Comparison of ENCODE assay signal across 25 cellular contexts in genomic region chr19:30263719-30264440, GRCh38.
"Had no signal": no experiment of that assay in that cellular context is flagged by ENCODE, and none has a peak within 500 bp of the region (broad histone marks: within the 10 kb centered on the region; RNA-seq: fewer than 3 reads in every experiment).

No MANE protein-coding gene starts in this region.

- H3K9me3 ChIP-seq: breast epithelium, colonic mucosa, left ventricle myocardium inferior, testis, vagina had no signal

- H3K4me1 ChIP-seq: breast epithelium, colonic mucosa, left ventricle myocardium inferior, testis, vagina had no signal

- H3K27ac Mint-ChIP-seq: activated B cell treated with CpG ODN at 0.5 μM for 24 hours; activated naive CD8-positive, alpha-beta T cell treated with anti-CD3 and anti-CD28 coated beads for 36 hours; activated T-helper 2 cell treated with anti-CD3 and anti-CD28 coated beads, Interferon-gamma antibody, Interleukin-2, Interleukin-4, amounts not matched to agents 10 μg/mL and 5 μg/mL and 100 μg/mL, durations not matched to agents 14 hours and 24 hours and 36 hours; effector memory CD8-positive, alpha-beta T cell; natural killer cell treated with Interleukin-12 subunit alpha and Interleukin-12 subunit beta and Interleukin-15 and Interleukin-18, amount 100 ng/mL, for 72 hours had no signal

- FAIRE-seq: astrocyte had no signal

- H3K36me3 ChIP-seq: breast epithelium, colonic mucosa, left ventricle myocardium inferior, vagina had no signal

- H3K4me1 Mint-ChIP-seq: activated B cell treated with CpG ODN at 0.5 μM for 24 hours; central memory CD8-positive, alpha-beta T cell had no signal

- H3K27me3 ChIP-seq: colonic mucosa, testis, vagina had no signal

- ATAC-seq: activated T-cell treated with anti-CD3 and anti-CD28 coated beads, Interleukin-2, amount 50 U/mL, for 4 hours; effector memory CD8-positive, alpha-beta T cell; natural killer cell treated with Interleukin-12 subunit alpha and Interleukin-12 subunit beta and Interleukin-15 and Interleukin-18, amount 100 ng/mL, for 72 hours had no signal

- H3K4me3 Mint-ChIP-seq: activated B cell treated with CpG ODN at 0.5 μM for 24 hours; activated naive CD8-positive, alpha-beta T cell treated with anti-CD3 and anti-CD28 coated beads for 36 hours; activated T-cell treated with anti-CD3 and anti-CD28 coated beads, Interleukin-2, amount 50 U/mL, for 4 hours; central memory CD8-positive, alpha-beta T cell; effector memory CD8-positive, alpha-beta T cell; natural killer cell treated with Interleukin-12 subunit alpha and Interleukin-12 subunit beta and Interleukin-15 and Interleukin-18, amount 100 ng/mL, for 72 hours had no signal

- DNase-seq: activated B cell treated with CpG ODN at 0.5 μM for 24 hours; activated CD4-positive, alpha-beta T cell treated with anti-CD3 and anti-CD28 coated beads for 4 hours; activated CD4-positive, alpha-beta T cell treated with anti-CD3 and anti-CD28 coated beads, Interleukin-2, amount 50 U/mL, for 48 hours; activated CD8-positive, alpha-beta memory T cell treated with anti-CD3 and anti-CD28 coated beads, Interleukin-2, amount 50 U/mL, for 48 hours; activated naive CD4-positive, alpha-beta T cell treated with Interleukin-2 at 50 U/mL for 16 hours; activated naive CD8-positive, alpha-beta T cell treated with anti-CD3 and anti-CD28 coated beads for 36 hours; activated T-cell treated with anti-CD3 and anti-CD28 coated beads, Interleukin-2, amount 50 U/mL, for 4 hours; colonic mucosa; dorsolateral prefrontal cortex; effector memory CD8-positive, alpha-beta T cell; foreskin fibroblast; kidney glomerular epithelial cell; left ventricle myocardium inferior; mammary epithelial cell; stimulated activated CD4-positive, alpha-beta T cell treated with anti-CD3 and anti-CD28 coated beads, Interleukin-4, amount 100 ng/mL, for 1 hour; stimulated activated naive CD4-positive, alpha-beta T cell; T-helper 1 cell; testis; trophoblast cell had no signal

- H3K36me3 Mint-ChIP-seq: activated naive CD8-positive, alpha-beta T cell treated with anti-CD3 and anti-CD28 coated beads for 36 hours; natural killer cell treated with Interleukin-12 subunit alpha and Interleukin-12 subunit beta and Interleukin-15 and Interleukin-18, amount 100 ng/mL, for 72 hours had no signal

- H3K4me3 ChIP-seq: breast epithelium, colonic mucosa, left ventricle myocardium inferior, testis, vagina had no signal

- H3K27ac ChIP-seq: breast epithelium, colonic mucosa, left ventricle myocardium inferior, testis, vagina had no signal

- H3K9me3 Mint-ChIP-seq: activated B cell treated with CpG ODN at 0.5 μM for 24 hours; activated naive CD8-positive, alpha-beta T cell treated with anti-CD3 and anti-CD28 coated beads for 36 hours; activated T-cell treated with anti-CD3 and anti-CD28 coated beads, Interleukin-2, amount 50 U/mL, for 4 hours; activated T-helper 2 cell treated with anti-CD3 and anti-CD28 coated beads, Interferon-gamma antibody, Interleukin-2, Interleukin-4, amounts not matched to agents 10 μg/mL and 5 μg/mL and 100 μg/mL, durations not matched to agents 14 hours and 24 hours and 36 hours; central memory CD8-positive, alpha-beta T cell; effector memory CD8-positive, alpha-beta T cell; natural killer cell treated with Interleukin-12 subunit alpha and Interleukin-12 subunit beta and Interleukin-15 and Interleukin-18, amount 100 ng/mL, for 72 hours had no signal
